20 cellular contexts compared by ENCODE assay signal in genomic region chr6:90484903-90485302, GRCh38.
A peak's percentile ranks its signal among the peaks of the same experiment; 100 is the strongest.
DNase-seq lines count a peak whose midpoint lies in the region; ATAC-seq and TF ChIP-seq lines count a peak whose summit lies in the region.
"Had no signal": no experiment of that assay in that cellular context is flagged by ENCODE, and none has a peak within 500 bp of the region (broad histone marks: within the 10 kb centered on the region; RNA-seq: fewer than 3 reads in every experiment).

No MANE protein-coding gene starts in this region.

- peaks cover 4 to 25% (median 19%) of the 10 kb centered on the region in 3 experiments for H3K36me3 Mint-ChIP-seq in H9 (ENCODE audit: insufficient read depth in 1 of 3, low read depth in 3 of 3)
- H3K36me3 Mint-ChIP-seq: CD8-positive, alpha-beta T cell; type B pancreatic cell had no signal

- peak overlapping the region; percentile 27 to 97 (median 92); a peak in 6 of 7 replicates for H3K27ac Mint-ChIP-seq in H9
- H3K27ac Mint-ChIP-seq: activated CD4-positive, alpha-beta T cell treated with anti-CD3 and anti-CD28 coated beads, Interleukin-2, amount 10 ng/mL, durations not matched to agents 7 days and 5 days; CD8-positive, alpha-beta T cell; naive thymus-derived CD4-positive, alpha-beta T cell; type B pancreatic cell had no signal

- H2BK5ac ChIP-seq in H9 (ENCODE audit: insufficient read length, low read length): no peak overlapping the region

- no peak overlapping the region for H4K5ac ChIP-seq in H9 (ENCODE audit: insufficient read length, low read depth, low read length)

- no peak overlapping the region for H2AK5ac ChIP-seq in H9 (ENCODE audit: insufficient read length, low read length)

- no CpG with 5 or more reads among the region's 5 CpGs for WGBS in H9 (ENCODE audit: extremely low coverage, insufficient read length, low lambda C conversion rate)

- H3K4me1 ChIP-seq in H9 (ENCODE audit: insufficient read depth, low read length): peaks cover 3% of the 10 kb centered on the region; the same call in 1 of the 2 replicates
- peaks cover 26% of the 10 kb centered on the region for H3K4me1 ChIP-seq in iPS-20b (ENCODE audit: insufficient read depth, low read length)
- H3K4me1 ChIP-seq: gastrocnemius medialis had no signal

- H3K14ac ChIP-seq in H9 (ENCODE audit: insufficient read depth, low read length): no peak overlapping the region

- no peaks in the 10 kb centered on the region for H3K79me1 ChIP-seq in H9 (ENCODE audit: insufficient read depth, low read depth, low read length, poor library complexity, severe bottlenecking)

- H3K4me1 Mint-ChIP-seq in H9: peaks cover 33 to 38% of the 10 kb centered on the region in 2 experiments

- intact Hi-C loops in posterior cingulate gyrus (cut with DNase I): loop anchor here (10.0 kb wide), 1 partner anchor 410 kb away; no protein-coding TSS in a partner anchor

- peaks cover 18 to 24% of the 10 kb centered on the region in 2 experiments for H3K9me3 Mint-ChIP-seq in H9

- H2BK120ac ChIP-seq in H9 (ENCODE audit: low read depth, low read length, poor library complexity, severe bottlenecking): no peak overlapping the region

- no peak overlapping the region for H3K4me3 Mint-ChIP-seq in H9
- H3K4me3 Mint-ChIP-seq: activated CD4-positive, alpha-beta T cell treated with anti-CD3 and anti-CD28 coated beads, Interleukin-2, amount 10 ng/mL, durations not matched to agents 7 days and 5 days; CD8-positive, alpha-beta T cell; naive thymus-derived CD4-positive, alpha-beta T cell; stimulated activated memory B cell treated with anti-CD40 and anti-IgM and Interleukin-4, amounts not matched to agents 10 μg/mL and 1 μg/mL and 100 μg/mL, for 72 hours; type B pancreatic cell had no signal

- H3K4me3 ChIP-seq in iPS-20b (ENCODE audit: low read length): peak overlapping the region; percentile 18; the same call in 1 of the 2 replicates
- H3K4me3 ChIP-seq: gastrocnemius medialis, lung had no signal

- H3K18ac ChIP-seq in H9 (ENCODE audit: insufficient read length, low read depth, low read length): no peak overlapping the region

- ATAC-seq in HG03342 (IDR thresholded peaks at IDR 0.05; ENCODE audit: unreplicated experiment) (no peak), HG02678 (IDR thresholded peaks at IDR 0.05; ENCODE audit: unreplicated experiment) (no peak)
- ATAC-seq: CD8-positive, alpha-beta T cell; gastrocnemius medialis; naive thymus-derived CD4-positive, alpha-beta T cell had no signal

- H2BK12ac ChIP-seq in H9 (ENCODE audit: insufficient read length, low read depth, low read length): no peak overlapping the region

- H3K23ac ChIP-seq in H9 (ENCODE audit: insufficient read length, low read depth, low read length): no peak overlapping the region

- H3K79me2 ChIP-seq in H9 (ENCODE audit: insufficient read depth, low read length): no peaks in the 10 kb centered on the region

- DNase-seq in H9 (no peak), caudate nucleus (lab: John Stamatoyannopoulos, UW) (peak in 55 of 61 donors; percentile 8 to 82 (median 48)), posterior cingulate gyrus (peak; percentile 42 to 94 (median 62)), erythroblast (lab: John Stamatoyannopoulos, UW) (no peak)
- no peak for DNase-seq in stimulated activated CD4-positive, alpha-beta T cell treated with anti-CD3 and anti-CD28 coated beads, Interleukin-4, amount 100 ng/mL, for 1 hour
- DNase-seq: activated CD4-positive, alpha-beta T cell treated with anti-CD3 and anti-CD28 coated beads, Interleukin-2, amount 10 ng/mL, durations not matched to agents 7 days and 5 days; activated CD8-positive, alpha-beta memory T cell treated with anti-CD3 and anti-CD28 coated beads, Interleukin-2, amount 50 U/mL, for 48 hours; activated naive CD4-positive, alpha-beta T cell; CD8-positive, alpha-beta T cell; gastrocnemius medialis; naive thymus-derived CD4-positive, alpha-beta T cell; NCI-H187 treated with DMSO at 0.1 percent for 48 hours; SW 1271 had no signal

- H3K27me3 ChIP-seq in H9 (ENCODE audit: insufficient read depth, low read length) (no peaks in the 10 kb centered on the region), iPS-20b (ENCODE audit: insufficient read depth, low read length) (no peaks in the 10 kb centered on the region)
- H3K27me3 ChIP-seq: gastrocnemius medialis had no signal

- no peak overlapping the region for H4K8ac ChIP-seq in H9 (replicated peaks; ENCODE audit: insufficient read length, low read depth, low read length)

- H3K27ac ChIP-seq in H9 (ENCODE audit: insufficient read length, low read depth, low read length) (no peak overlapping the region), caudate nucleus (ENCODE audit: low read depth, low read length) (peak overlapping the region; percentile 67), iPS-20b (ENCODE audit: low read length) (peak overlapping the region; percentile 77)
- H3K27ac ChIP-seq: epithelial cell of prostate, gastrocnemius medialis had no signal

- TF ChIP-seq POLR2A in erythroblast (IDR thresholded peaks at IDR 0.05; ENCODE audit: low read length): no peak

- no peak overlapping the region for H3K4me2 ChIP-seq in H9 (ENCODE audit: insufficient read depth, insufficient read length, low read length)

- no peaks in the 10 kb centered on the region for H3K23me2 ChIP-seq in H9 (ENCODE audit: insufficient read length, low read depth, low read length, poor library complexity, severe bottlenecking)

- no peak overlapping the region for H3T11ph ChIP-seq in H9 (ENCODE audit: low read length)

- no peaks in the 10 kb centered on the region for H3K27me3 Mint-ChIP-seq in H9 (ENCODE audit: low read depth)
- H3K27me3 Mint-ChIP-seq: stimulated activated memory B cell treated with anti-CD40 and anti-IgM and Interleukin-4, amounts not matched to agents 10 μg/mL and 1 μg/mL and 100 μg/mL, for 72 hours had no signal

- H2AFZ ChIP-seq in H9 (ENCODE audit: low read length): no peak overlapping the region

- no peak overlapping the region for H3K9ac ChIP-seq in H9 (ENCODE audit: extremely low read depth, insufficient read length, low read length)
- no peak overlapping the region for H3K9ac ChIP-seq in iPS-20b (ENCODE audit: low read depth, low read length)

- no peak overlapping the region for H2BK20ac ChIP-seq in H9 (ENCODE audit: low read depth, low read length, poor library complexity, severe bottlenecking)

- no peak overlapping the region for H3K56ac ChIP-seq in H9 (ENCODE audit: insufficient read length, low read depth, low read length)

- no peak overlapping the region for H4K91ac ChIP-seq in H9 (ENCODE audit: insufficient read length, low read depth, low read length)

- no peaks in the 10 kb centered on the region for H4K20me1 ChIP-seq in H9 (ENCODE audit: control insufficient read depth, insufficient read depth, insufficient read length)

- no peak overlapping the region for H2BK15ac ChIP-seq in H9 (ENCODE audit: low read depth, low read length)

- no peaks in the 10 kb centered on the region for H3K36me3 ChIP-seq in iPS-20b (ENCODE audit: insufficient read depth, low read depth, low read length)
- H3K36me3 ChIP-seq: gastrocnemius medialis had no signal

- H3K9me3 ChIP-seq in H9 (ENCODE audit: control insufficient read depth, low read depth, low read length): no peaks in the 10 kb centered on the region
- peaks cover 7% of the 10 kb centered on the region; the same call in 1 of the 2 replicates for H3K9me3 ChIP-seq in iPS-20b (ENCODE audit: insufficient read depth, low read depth, low read length)
- H3K9me3 ChIP-seq: gastrocnemius medialis had no signal

- no peak for TF ChIP-seq CTCF in H9 (conservative IDR thresholded peaks at IDR 0.05)

- no peak overlapping the region for H3K4ac ChIP-seq in H9 (ENCODE audit: low read depth, low read length)

Comparison
In these comparisons a context has a peak if more than half of its experiments do, and no peak if none do; other contexts are left out.
1. DNase-seq: peak in caudate nucleus (55 of 61) and posterior cingulate gyrus (10 of 10); none in H9 (single experiment), stimulated activated CD4-positive, alpha-beta T cell treated with anti-CD3 and anti-CD28 coated beads, Interleukin-4, amount 100 ng/mL, for 1 hour (single experiment) and erythroblast (0 of 2).